8 cellular contexts compared by ENCODE assay signal in genomic region chr17:6986676-6987075, GRCh38. TPM values are rescaled to one million over a fixed set of nuclear protein-coding genes. Genes with fewer than 3 reads are reported as not detected.
"Had no signal": no experiment of that assay in that cellular context is flagged by ENCODE, and none has a peak within 500 bp of the region (broad histone marks: within the 10 kb centered on the region; RNA-seq: fewer than 3 reads in every experiment).

No MANE protein-coding gene starts in this region.

- H3K27ac ChIP-seq: HL-60 had no signal

- ATAC-seq: GM23338, HepG2 had no signal

- H3K4me2 ChIP-seq: GM23338 had no signal

- H2AFZ ChIP-seq: GM23338 had no signal

- FAIRE-seq: H1, H54, HepG2 had no signal

- H3K4me3 ChIP-seq: GM23338 had no signal

- DNase-seq: H9, HCEC 1CT had no signal

RNA-seq across cellular contexts. Expression of gene ALOX12, which starts 9.2 kb away (rescaled TPM):
- total RNA-seq: HepG2, HT1080 had no signal
- polyA plus RNA-seq: HepG2 had no signal

RNA-seq across cellular contexts. Expression of gene BCL6B, which starts 36.2 kb away (rescaled TPM):
- total RNA-seq: HepG2, HT1080 had no signal
- polyA plus RNA-seq: HepG2 had no signal

RNA-seq across cellular contexts. Expression of gene SLC16A11, which starts 57.2 kb away (rescaled TPM):
- total RNA-seq: HepG2, HT1080 had no signal
- polyA plus RNA-seq: HepG2 had no signal
